Comparison of ENCODE assay signal across 1 cellular context in genomic region chr1:23395849-23396248, GRCh38.
TF ChIP-seq lines count a peak whose summit lies in the region.

No MANE protein-coding gene starts in this region.

TF ChIP-seq in HepG2, 621 proteins besides CTCF, POLR2A, EP300 and RAD21:
- TF ChIP-seq, protein P1, sequence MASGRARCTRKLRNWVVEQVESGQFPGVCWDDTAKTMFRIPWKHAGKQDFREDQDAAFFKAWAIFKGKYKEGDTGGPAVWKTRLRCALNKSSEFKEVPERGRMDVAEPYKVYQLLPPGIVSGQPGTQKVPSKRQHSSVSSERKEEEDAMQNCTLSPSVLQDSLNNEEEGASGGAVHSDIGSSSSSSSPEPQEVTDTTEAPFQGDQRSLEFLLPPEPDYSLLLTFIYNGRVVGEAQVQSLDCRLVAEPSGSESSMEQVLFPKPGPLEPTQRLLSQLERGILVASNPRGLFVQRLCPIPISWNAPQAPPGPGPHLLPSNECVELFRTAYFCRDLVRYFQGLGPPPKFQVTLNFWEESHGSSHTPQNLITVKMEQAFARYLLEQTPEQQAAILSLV (CRISPR knock-in tag; IDR thresholded peaks at IDR 0.05; ENCODE audit: borderline replicate concordance): no peak
- no peak for TF ChIP-seq ZFY (CRISPR knock-in tag; IDR thresholded peaks at IDR 0.05)
- no peak for TF ChIP-seq PLRG1 (conservative IDR thresholded peaks at IDR 0.05)
- peak; percentile 76 to 78 for TF ChIP-seq MAFK (conservative IDR thresholded peaks at IDR 0.05 in 1 of 2, IDR thresholded peaks at IDR 0.05 in 1 of 2; ENCODE audit: low read length in 2 of 2)
- no peak for TF ChIP-seq CBX5 (CRISPR knock-in tag; IDR thresholded peaks at IDR 0.05; ENCODE audit: borderline replicate concordance)
- no peak for TF ChIP-seq LRRFIP1 (CRISPR knock-in tag; conservative IDR thresholded peaks at IDR 0.05)
- TF ChIP-seq ZMAT5 (CRISPR knock-in tag; IDR thresholded peaks at IDR 0.05; ENCODE audit: borderline replicate concordance, low read depth): no peak
- no peak for TF ChIP-seq SNRNP70 (IDR thresholded peaks at IDR 0.05; ENCODE audit: low read depth, low read length)
- no peak for TF ChIP-seq TMF1 (CRISPR knock-in tag; IDR thresholded peaks at IDR 0.05; ENCODE audit: low read depth)
- no peak for TF ChIP-seq CENPBD1 (CRISPR knock-in tag; IDR thresholded peaks at IDR 0.05; ENCODE audit: borderline replicate concordance, low read depth)
- no peak for TF ChIP-seq ZNF607 (CRISPR knock-in tag; IDR thresholded peaks at IDR 0.05; ENCODE audit: borderline replicate concordance)
- peak; percentile 65 for TF ChIP-seq MAFF (IDR thresholded peaks at IDR 0.05; ENCODE audit: low read depth, low read length)
- TF ChIP-seq ZNF20 (CRISPR knock-in tag; IDR thresholded peaks at IDR 0.05): no peak
- no peak for TF ChIP-seq KLF6 (CRISPR knock-in tag; IDR thresholded peaks at IDR 0.05)
- no peak for TF ChIP-seq ZNF615 (CRISPR knock-in tag; IDR thresholded peaks at IDR 0.05; ENCODE audit: borderline replicate concordance)
- TF ChIP-seq ZNF138 (CRISPR knock-in tag; IDR thresholded peaks at IDR 0.05; ENCODE audit: low read depth): no peak
- TF ChIP-seq ESRRA (CRISPR knock-in tag; IDR thresholded peaks at IDR 0.05; ENCODE audit: low read depth): no peak
